ENCODE assay signal across 23 cellular contexts in the genomic region with DNA sequence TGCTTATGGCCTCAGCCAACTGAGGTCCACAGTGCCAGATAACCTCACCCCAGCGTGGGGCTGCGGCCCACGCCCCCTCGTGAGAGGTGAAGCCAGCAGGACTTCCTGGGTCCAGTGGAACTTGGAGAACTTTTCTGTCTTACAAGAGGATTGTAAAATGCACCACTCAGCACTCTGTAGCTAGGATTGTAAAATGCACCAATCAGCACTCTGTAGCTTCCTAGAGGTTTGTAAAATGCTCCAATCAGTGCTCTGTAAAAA.
"Had no signal": no experiment of that assay in that cellular context is flagged by ENCODE, and none has a peak within 500 bp of the region (broad histone marks: within the 10 kb centered on the region; RNA-seq: fewer than 3 reads in every experiment).

No MANE protein-coding gene starts in this region.

- H3K9ac ChIP-seq: neural progenitor cell had no signal

- H3K4me3 ChIP-seq: lower lobe of right lung, neural progenitor cell, thyroid gland, upper lobe of right lung had no signal

- DNase-seq: activated CD4-positive, alpha-beta T cell treated with anti-CD3 and anti-CD28 coated beads, Interleukin-2, amount 50 U/mL, for 1 hour; activated CD4-positive, CD25-positive, alpha-beta regulatory T cell treated with anti-CD3 and anti-CD28 coated beads, Interleukin-2, amount 50 U/mL, for 72 hours; activated gamma-delta T cell treated with Interleukin-2 at 50 U/mL for 16 hours; activated T-cell treated with anti-CD3 and anti-CD28 coated beads, Interleukin-2, amount 50 U/mL, for 1 hour; central memory CD4-positive, alpha-beta T cell; dermis blood vessel endothelial cell; effector CD8-positive, alpha-beta T cell; erythroblast; foreskin keratinocyte; kidney; lower lobe of right lung; naive thymus-derived CD4-positive, alpha-beta T cell; retina; stimulated activated CD4-positive, alpha-beta T cell treated with anti-CD3 and anti-CD28 coated beads, Interleukin-2, amount 100 ng/mL, for 48 hours; stimulated activated naive CD4-positive, alpha-beta T cell treated with Interleukin-2 at 50 U/mL for 16 hours; substantia nigra; T-helper 17 cell; thyroid gland; upper lobe of right lung had no signal

- H3K36me3 ChIP-seq: lower lobe of right lung, neural progenitor cell, thyroid gland, upper lobe of right lung had no signal

- H3K27me3 Mint-ChIP-seq: activated naive CD4-positive, alpha-beta T cell treated with anti-CD3 and anti-CD28 coated beads, Interleukin-2, amount 50 U/mL, for 24 hours; naive thymus-derived CD4-positive, alpha-beta T cell; T-helper 17 cell had no signal

- H3K4me2 ChIP-seq: neural progenitor cell had no signal

- FAIRE-seq: astrocyte, kidney had no signal

- H3K4me1 Mint-ChIP-seq: neural progenitor cell had no signal

- H3K4me1 ChIP-seq: foreskin keratinocyte, lower lobe of right lung, thyroid gland, upper lobe of right lung had no signal

- H3K27me3 ChIP-seq: neural progenitor cell, thyroid gland, upper lobe of right lung had no signal

- H3K27ac ChIP-seq: foreskin keratinocyte, lower lobe of right lung, neural progenitor cell, thyroid gland, upper lobe of right lung, VCaP had no signal

- H3K36me3 Mint-ChIP-seq: activated naive CD4-positive, alpha-beta T cell treated with anti-CD3 and anti-CD28 coated beads, Interleukin-2, amount 50 U/mL, for 24 hours; neural progenitor cell had no signal

- H2AFZ ChIP-seq: neural progenitor cell had no signal

- H3K27ac Mint-ChIP-seq: neural progenitor cell, T-helper 17 cell had no signal

- H3K4me3 Mint-ChIP-seq: neural progenitor cell, T-helper 17 cell had no signal

- ATAC-seq: foreskin keratinocyte; lower lobe of right lung; naive thymus-derived CD4-positive, alpha-beta T cell; upper lobe of right lung had no signal

- H3K9me3 ChIP-seq: lower lobe of right lung, thyroid gland, upper lobe of right lung had no signal
